In the genomic region with DNA sequence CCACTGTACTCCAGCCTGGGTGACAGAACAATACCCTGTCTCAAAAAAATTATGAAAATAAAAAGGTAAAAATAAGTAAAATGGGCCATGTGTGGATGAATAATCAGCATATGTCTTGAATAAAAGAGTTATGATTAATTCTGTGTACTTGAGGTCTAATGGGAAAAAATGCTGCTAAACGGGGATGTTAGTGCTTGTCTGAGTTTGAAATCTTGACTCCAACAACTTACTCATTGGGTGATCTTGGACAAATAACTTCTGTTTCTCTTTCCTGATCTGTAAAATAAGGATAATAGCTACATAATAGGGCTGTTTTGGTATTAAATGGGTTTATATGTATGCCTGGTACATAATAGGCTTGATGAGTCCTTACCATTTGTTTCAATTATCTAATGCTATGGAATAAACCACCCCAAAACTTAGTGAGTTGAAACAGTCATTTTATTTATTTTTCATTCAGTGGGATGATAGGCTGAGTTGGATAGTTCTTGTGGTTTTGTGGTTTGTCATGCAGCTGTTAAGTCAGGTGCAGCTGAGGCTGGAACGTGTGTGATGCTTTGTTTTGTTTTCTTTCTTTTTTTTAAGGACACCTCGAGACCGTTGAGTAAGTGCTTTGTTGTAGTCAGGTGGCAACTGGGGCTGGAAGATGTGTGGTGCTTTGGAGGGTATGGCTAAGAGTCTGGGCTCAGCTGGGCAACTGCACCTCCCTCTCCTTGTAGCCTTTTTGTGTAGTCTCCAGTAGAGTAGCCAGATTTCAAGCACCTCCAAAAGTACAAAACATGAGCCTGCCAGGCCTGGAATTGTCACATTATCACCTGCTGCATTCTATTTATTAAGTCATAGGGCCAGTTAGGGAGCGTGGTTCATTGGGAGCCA, we compare ENCODE assay signal across 9 cellular contexts. TPM values are rescaled to one million over a fixed set of nuclear protein-coding genes. Genes with fewer than 3 reads are reported as not detected.
DNase-seq lines count a peak whose midpoint lies in the region; ATAC-seq and TF ChIP-seq lines count a peak whose summit lies in the region.
"Had no signal": no experiment of that assay in that cellular context is flagged by ENCODE, and none has a peak within 500 bp of the region (broad histone marks: within the 10 kb centered on the region; RNA-seq: fewer than 3 reads in every experiment).

No MANE protein-coding gene starts in this region.

- H3K4me2 ChIP-seq in hepatocyte: no peak overlapping the region

- TF ChIP-seq CTCF in breast epithelium (IDR thresholded peaks at IDR 0.05): no peak
- TF ChIP-seq CTCF in gastroesophageal sphincter (IDR thresholded peaks at IDR 0.05): no peak
- no peak for TF ChIP-seq CTCF in hepatocyte (IDR thresholded peaks at IDR 0.05; ENCODE audit: poor library complexity)

- no peaks in the 10 kb centered on the region for H3K9me3 ChIP-seq in breast epithelium
- H3K9me3 ChIP-seq in skeletal muscle tissue (ENCODE audit: control insufficient read depth in 3 of 3, low read length in 3 of 3): no peaks in the 10 kb centered on the region
- H3K9me3 ChIP-seq in gastroesophageal sphincter: no peaks in the 10 kb centered on the region
- no peaks in the 10 kb centered on the region for H3K9me3 ChIP-seq in hepatocyte (ENCODE audit: low read depth)

- H4K20me1 ChIP-seq in hepatocyte (ENCODE audit: insufficient read depth, poor library complexity, severe bottlenecking): peaks cover 53% of the 10 kb centered on the region

- H3K4me3 ChIP-seq in breast epithelium: no peak overlapping the region
- no peak overlapping the region for H3K4me3 ChIP-seq in skeletal muscle tissue (ENCODE audit: low read length in 3 of 3)
- no peak overlapping the region for H3K4me3 ChIP-seq in gastroesophageal sphincter
- no peak overlapping the region for H3K4me3 ChIP-seq in hepatocyte
- H3K4me3 ChIP-seq: lung had no signal

- peaks cover 0 to 14% of the 10 kb centered on the region in 2 donors for H3K4me1 ChIP-seq in breast epithelium
- peaks cover 23 to 26% (median 24%) of the 10 kb centered on the region in 3 donors for H3K4me1 ChIP-seq in skeletal muscle tissue (ENCODE audit: control insufficient read depth in 3 of 3, insufficient read depth in 3 of 3, low read length in 3 of 3)
- H3K4me1 ChIP-seq in gastroesophageal sphincter: peaks cover 0 to 52% (median 9%) of the 10 kb centered on the region in 3 donors
- H3K4me1 ChIP-seq in hepatocyte (ENCODE audit: insufficient read depth): peaks cover 18% of the 10 kb centered on the region

- H3K9ac ChIP-seq in skeletal muscle tissue (ENCODE audit: low read depth in 1 of 3, low read length in 3 of 3): peak overlapping the region in 1 of 3 donors; percentile 27

- intact Hi-C loops in breast epithelium (cut with DNase I; ENCODE audit: low total_unique reads): no loop called here

- ATAC-seq in GM19372 (IDR thresholded peaks at IDR 0.05; ENCODE audit: low read depth, unreplicated experiment): peak; percentile 46
- ATAC-seq in HG03460 (IDR thresholded peaks at IDR 0.05; ENCODE audit: unreplicated experiment): peak; percentile 50
- ATAC-seq in gastroesophageal sphincter: no peak

- H3K27me3 ChIP-seq in breast epithelium: no peaks in the 10 kb centered on the region
- no peaks in the 10 kb centered on the region for H3K27me3 ChIP-seq in skeletal muscle tissue (ENCODE audit: control insufficient read depth in 3 of 3, insufficient read depth in 3 of 3, low read length in 3 of 3)
- no peaks in the 10 kb centered on the region for H3K27me3 ChIP-seq in gastroesophageal sphincter
- H3K27me3 ChIP-seq in hepatocyte: no peaks in the 10 kb centered on the region

- H3K79me2 ChIP-seq in hepatocyte: peaks cover 92% of the 10 kb centered on the region

- H3K9me2 ChIP-seq in hepatocyte (replicated peaks; ENCODE audit: insufficient read depth): no peaks in the 10 kb centered on the region

- TF ChIP-seq EP300 in gastroesophageal sphincter (IDR thresholded peaks at IDR 0.05): no peak

- no peak for TF ChIP-seq POLR2A in breast epithelium (IDR thresholded peaks at IDR 0.05)
- no peak for TF ChIP-seq POLR2A in gastroesophageal sphincter (IDR thresholded peaks at IDR 0.05)

- peak overlapping the region; percentile 49 to 60 for H3K27ac ChIP-seq in breast epithelium
- H3K27ac ChIP-seq in skeletal muscle tissue (ENCODE audit: low read depth, low read length): peak overlapping the region; percentile 33
- no peak overlapping the region for H3K27ac ChIP-seq in gastroesophageal sphincter
- no peak overlapping the region for H3K27ac ChIP-seq in hepatocyte

- 60 to 62% methylated on average over 2 to 4 of the region's 5 CpGs for WGBS in gastroesophageal sphincter (ENCODE audit: low coverage in 1 of 2), 2 donors
- WGBS in hepatocyte (ENCODE audit: low lambda C conversion rate, missing lambda C conversion rate): 84% methylated on average over 5 of the region's 5 CpGs

- no peaks in the 10 kb centered on the region for H3K36me3 ChIP-seq in breast epithelium
- H3K36me3 ChIP-seq in skeletal muscle tissue (ENCODE audit: control insufficient read depth in 3 of 3, insufficient read depth in 3 of 3, low read length in 3 of 3): peaks cover 13 to 20% (median 15%) of the 10 kb centered on the region in 3 donors
- H3K36me3 ChIP-seq in gastroesophageal sphincter: peaks cover 0 to 37% of the 10 kb centered on the region in 2 donors
- H3K36me3 ChIP-seq in hepatocyte (replicated peaks; ENCODE audit: insufficient read depth, low read depth): no peaks in the 10 kb centered on the region

- DNase-seq in COLO668 (lab: John Stamatoyannopoulos, UW; ENCODE audit: unreplicated experiment) (peak; percentile 66), SW480 (ENCODE audit: low spot score) (peak; percentile 72), breast epithelium (ENCODE audit: low spot score in 2 of 2) (no peak), hepatocyte (ENCODE audit: low spot score) (no peak)

- no peak overlapping the region for H2AFZ ChIP-seq in hepatocyte

RNA-seq across cellular contexts. Expression of a gene that starts 4.9 kb away (rescaled TPM):
- 100 to 1,000 TPM in 2 of 3 donors, 10 to 100 TPM in 1; 63.5 to 128 (median 103) TPM for total RNA-seq in breast epithelium
- 56.9 TPM for total RNA-seq in skeletal muscle tissue
- total RNA-seq in gastroesophageal sphincter: 10 to 100 TPM; 24.3 to 74.1 (median 37.9) TPM
- 42.3 and 47.8 TPM in 2 replicates for total RNA-seq in hepatocyte
- 15.4 and 22.5 TPM in 2 replicates for polyA plus RNA-seq in hepatocyte

RNA-seq across cellular contexts. Expression of a gene that starts 26.5 kb away (rescaled TPM):
- 10 to 100 TPM; 17.6 to 31.5 (median 24.9) TPM for total RNA-seq in breast epithelium
- total RNA-seq in skeletal muscle tissue: 31.8 TPM
- 10 to 100 TPM in 3 of 4 donors, 1 to 10 TPM in 1; 7.9 to 18.2 (median 16.1) TPM for total RNA-seq in gastroesophageal sphincter
- total RNA-seq in hepatocyte: 19.7 and 26.0 TPM in 2 replicates
- polyA plus RNA-seq in hepatocyte: 15.5 and 18.8 TPM in 2 replicates

Comparison
In these comparisons a context has a peak if more than half of its experiments do, and no peak if none do; other contexts are left out.
1. DNase-seq: peak in COLO668 (single experiment) and SW480 (single experiment); none in breast epithelium (0 of 2) and hepatocyte (single experiment).
2. H3K27ac ChIP-seq: peak in breast epithelium (2 of 2) and skeletal muscle tissue (single experiment); none in gastroesophageal sphincter (0 of 4) and hepatocyte (single experiment).